In the genomic region with DNA sequence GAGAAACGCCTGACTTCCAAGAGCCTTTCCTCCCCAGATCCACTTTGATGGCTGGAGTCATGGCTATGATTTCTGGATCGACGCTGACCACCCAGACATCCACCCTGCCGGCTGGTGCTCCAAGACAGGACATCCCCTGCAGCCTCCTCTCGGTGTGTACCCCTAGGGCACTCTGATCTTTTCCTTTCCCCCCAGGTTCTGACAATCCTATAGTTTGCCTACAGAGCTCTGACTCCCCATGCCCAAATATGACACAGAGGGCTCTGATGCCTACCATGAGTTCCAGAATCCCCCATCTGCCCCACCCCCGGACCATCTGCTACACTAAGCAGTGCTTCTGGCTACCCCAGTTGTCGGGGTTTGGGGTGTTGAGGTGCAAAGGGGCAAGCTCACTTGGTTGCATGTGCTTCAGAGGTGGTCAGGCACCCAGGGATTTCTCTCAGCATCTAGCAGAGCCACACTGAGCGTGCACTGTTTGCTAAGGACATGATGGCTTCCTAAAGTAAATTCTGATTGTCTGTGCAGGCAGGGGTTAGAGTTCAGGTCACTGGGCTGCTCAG, we compare ENCODE assay signal across 2 cellular contexts.
A peak's percentile ranks its signal among the peaks of the same experiment; 100 is the strongest.
TF ChIP-seq lines count a peak whose summit lies in the region.

No MANE protein-coding gene starts in this region.

TF ChIP-seq in HepG2, 621 proteins besides CTCF, POLR2A, EP300 and RAD21 (continues in another document):
- peak; percentile 23; the same call in 1 of the 2 replicates for TF ChIP-seq ZNF292 (CRISPR knock-in tag; IDR thresholded peaks at IDR 0.05; ENCODE audit: borderline replicate concordance, low read depth)
- no peak for TF ChIP-seq SYNCRIP (IDR thresholded peaks at IDR 0.05; ENCODE audit: insufficient read depth, low read depth, low read length)
- TF ChIP-seq MEF2D (CRISPR knock-in tag; IDR thresholded peaks at IDR 0.05), result no peak
- no peak for TF ChIP-seq TBX2 (CRISPR knock-in tag; IDR thresholded peaks at IDR 0.05; ENCODE audit: borderline replicate concordance)
- TF ChIP-seq, protein P1, sequence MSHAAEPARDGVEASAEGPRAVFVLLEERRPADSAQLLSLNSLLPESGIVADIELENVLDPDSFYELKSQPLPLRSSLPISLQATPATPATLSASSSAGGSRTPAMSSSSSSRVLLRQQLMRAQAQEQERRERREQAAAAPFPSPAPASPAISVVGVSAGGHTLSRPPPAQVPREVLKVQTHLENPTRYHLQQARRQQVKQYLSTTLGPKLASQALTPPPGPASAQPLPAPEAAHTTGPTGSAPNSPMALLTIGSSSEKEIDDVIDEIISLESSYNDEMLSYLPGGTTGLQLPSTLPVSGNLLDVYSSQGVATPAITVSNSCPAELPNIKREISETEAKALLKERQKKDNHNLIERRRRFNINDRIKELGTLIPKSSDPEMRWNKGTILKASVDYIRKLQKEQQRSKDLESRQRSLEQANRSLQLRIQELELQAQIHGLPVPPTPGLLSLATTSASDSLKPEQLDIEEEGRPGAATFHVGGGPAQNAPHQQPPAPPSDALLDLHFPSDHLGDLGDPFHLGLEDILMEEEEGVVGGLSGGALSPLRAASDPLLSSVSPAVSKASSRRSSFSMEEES (CRISPR knock-in tag; IDR thresholded peaks at IDR 0.05), result no peak
- 0 out of 2 replicates have a peak, but pooled peaks have one; percentile 18 for TF ChIP-seq HIVEP1 (CRISPR knock-in tag; IDR thresholded peaks at IDR 0.05)
- no peak for TF ChIP-seq ZNF367 (CRISPR knock-in tag; IDR thresholded peaks at IDR 0.05; ENCODE audit: borderline replicate concordance)
- TF ChIP-seq, protein P2, sequence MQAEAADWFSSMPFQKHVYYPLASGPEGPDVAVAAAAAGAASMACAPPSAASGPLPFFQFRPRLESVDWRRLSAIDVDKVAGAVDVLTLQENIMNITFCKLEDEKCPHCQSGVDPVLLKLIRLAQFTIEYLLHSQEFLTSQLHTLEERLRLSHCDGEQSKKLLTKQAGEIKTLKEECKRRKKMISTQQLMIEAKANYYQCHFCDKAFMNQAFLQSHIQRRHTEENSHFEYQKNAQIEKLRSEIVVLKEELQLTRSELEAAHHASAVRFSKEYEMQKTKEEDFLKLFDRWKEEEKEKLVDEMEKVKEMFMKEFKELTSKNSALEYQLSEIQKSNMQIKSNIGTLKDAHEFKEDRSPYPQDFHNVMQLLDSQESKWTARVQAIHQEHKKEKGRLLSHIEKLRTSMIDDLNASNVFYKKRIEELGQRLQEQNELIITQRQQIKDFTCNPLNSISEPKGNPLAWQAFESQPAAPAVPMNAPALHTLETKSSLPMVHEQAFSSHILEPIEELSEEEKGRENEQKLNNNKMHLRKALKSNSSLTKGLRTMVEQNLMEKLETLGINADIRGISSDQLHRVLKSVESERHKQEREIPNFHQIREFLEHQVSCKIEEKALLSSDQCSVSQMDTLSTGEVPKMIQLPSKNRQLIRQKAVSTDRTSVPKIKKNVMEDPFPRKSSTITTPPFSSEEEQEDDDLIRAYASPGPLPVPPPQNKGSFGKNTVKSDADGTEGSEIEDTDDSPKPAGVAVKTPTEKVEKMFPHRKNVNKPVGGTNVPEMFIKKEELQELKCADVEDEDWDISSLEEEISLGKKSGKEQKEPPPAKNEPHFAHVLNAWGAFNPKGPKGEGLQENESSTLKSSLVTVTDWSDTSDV (CRISPR knock-in tag; IDR thresholded peaks at IDR 0.05), result no peak
- TF ChIP-seq NR2F6 (IDR thresholded peaks at IDR 0.05), result peak; percentile 43
- TF ChIP-seq NR2F6 (CRISPR knock-in tag; IDR thresholded peaks at IDR 0.05), result no peak
- 0 out of 2 replicates have a peak, but pooled peaks have one; percentile 18 for TF ChIP-seq PPARG (CRISPR knock-in tag; conservative IDR thresholded peaks at IDR 0.05)
- TF ChIP-seq GPN1 (CRISPR knock-in tag; IDR thresholded peaks at IDR 0.05; ENCODE audit: borderline replicate concordance), result no peak
- TF ChIP-seq, protein P3, sequence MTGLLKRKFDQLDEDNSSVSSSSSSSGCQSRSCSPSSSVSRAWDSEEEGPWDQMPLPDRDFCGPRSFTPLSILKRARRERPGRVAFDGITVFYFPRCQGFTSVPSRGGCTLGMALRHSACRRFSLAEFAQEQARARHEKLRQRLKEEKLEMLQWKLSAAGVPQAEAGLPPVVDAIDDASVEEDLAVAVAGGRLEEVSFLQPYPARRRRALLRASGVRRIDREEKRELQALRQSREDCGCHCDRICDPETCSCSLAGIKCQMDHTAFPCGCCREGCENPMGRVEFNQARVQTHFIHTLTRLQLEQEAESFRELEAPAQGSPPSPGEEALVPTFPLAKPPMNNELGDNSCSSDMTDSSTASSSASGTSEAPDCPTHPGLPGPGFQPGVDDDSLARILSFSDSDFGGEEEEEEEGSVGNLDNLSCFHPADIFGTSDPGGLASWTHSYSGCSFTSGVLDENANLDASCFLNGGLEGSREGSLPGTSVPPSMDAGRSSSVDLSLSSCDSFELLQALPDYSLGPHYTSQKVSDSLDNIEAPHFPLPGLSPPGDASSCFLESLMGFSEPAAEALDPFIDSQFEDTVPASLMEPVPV (CRISPR knock-in tag; IDR thresholded peaks at IDR 0.05), result no peak
- TF ChIP-seq, protein P4, sequence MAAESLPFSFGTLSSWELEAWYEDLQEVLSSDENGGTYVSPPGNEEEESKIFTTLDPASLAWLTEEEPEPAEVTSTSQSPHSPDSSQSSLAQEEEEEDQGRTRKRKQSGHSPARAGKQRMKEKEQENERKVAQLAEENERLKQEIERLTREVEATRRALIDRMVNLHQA (CRISPR knock-in tag; IDR thresholded peaks at IDR 0.05), result no peak
- TF ChIP-seq HDAC2 (CRISPR knock-in tag; IDR thresholded peaks at IDR 0.05), result peak; percentile 12; the same call in 1 of the 2 replicates
- TF ChIP-seq ZNF652 (CRISPR knock-in tag; IDR thresholded peaks at IDR 0.05; ENCODE audit: borderline replicate concordance, low read depth), result no peak
- TF ChIP-seq FOXA3 (CRISPR knock-in tag; IDR thresholded peaks at IDR 0.05), result 0 out of 2 replicates have a peak, but pooled peaks have one; percentile 8
- TF ChIP-seq SRSF1 (optimal IDR thresholded peaks at IDR 0.05; ENCODE audit: low read depth, low read length), result no peak
- TF ChIP-seq ZNF713 (CRISPR knock-in tag; IDR thresholded peaks at IDR 0.05), result no peak
- no peak for TF ChIP-seq MTF2 (CRISPR knock-in tag; IDR thresholded peaks at IDR 0.05; ENCODE audit: borderline replicate concordance)
- no peak for TF ChIP-seq RBFOX2 (IDR thresholded peaks at IDR 0.05; ENCODE audit: low read depth, low read length)
- TF ChIP-seq MAFG (CRISPR knock-in tag; IDR thresholded peaks at IDR 0.05), result no peak
- TF ChIP-seq ZNF605 (CRISPR knock-in tag; IDR thresholded peaks at IDR 0.05), result no peak
- TF ChIP-seq NFYB (CRISPR knock-in tag; IDR thresholded peaks at IDR 0.05), result no peak

TF ChIP-seq in HEK293T, 16 proteins besides CTCF, POLR2A, EP300 and RAD21:
- TF ChIP-seq SP1 (IDR thresholded peaks at IDR 0.05), result no peak
- TF ChIP-seq SUZ12 (IDR thresholded peaks at IDR 0.05), result no peak
- no peak for TF ChIP-seq FOXK2 (IDR thresholded peaks at IDR 0.05)
- no peak for TF ChIP-seq FOXA1 (IDR thresholded peaks at IDR 0.05)
- no peak for TF ChIP-seq ELF4 (IDR thresholded peaks at IDR 0.05)
- TF ChIP-seq ZNF384 (IDR thresholded peaks at IDR 0.05), result no peak
- no peak for TF ChIP-seq CTBP1 (IDR thresholded peaks at IDR 0.05; ENCODE audit: borderline replicate concordance)
- no peak for TF ChIP-seq BHLHE40 (IDR thresholded peaks at IDR 0.05; ENCODE audit: borderline replicate concordance)
- TF ChIP-seq L3MBTL2 (conservative IDR thresholded peaks at IDR 0.05), result no peak
